12 cellular contexts compared by ENCODE assay signal in genomic region chr2:238138331-238139102, GRCh38. TPM values are rescaled to one million over a fixed set of nuclear protein-coding genes. Genes with fewer than 3 reads are reported as not detected.
DNase-seq lines count a peak whose midpoint lies in the region; ATAC-seq and TF ChIP-seq lines count a peak whose summit lies in the region.
"Had no signal": no experiment of that assay in that cellular context is flagged by ENCODE, and none has a peak within 500 bp of the region (broad histone marks: within the 10 kb centered on the region; RNA-seq: fewer than 3 reads in every experiment).

KLHL30 (plus strand) TSS chr2:238138668; CDS start chr2:238140755, 2,087 bp downstream.

- H3K9me3 ChIP-seq in esophagus muscularis mucosa (no peaks in the 10 kb centered on the region), upper lobe of right lung (no peaks in the 10 kb centered on the region)
- H3K9me3 ChIP-seq: Peyer's patch, suprapubic skin had no signal

- TF ChIP-seq CTCF in esophagus muscularis mucosa (IDR thresholded peaks at IDR 0.05), result no peak
- no peak for TF ChIP-seq CTCF in upper lobe of right lung (IDR thresholded peaks at IDR 0.05)
- TF ChIP-seq CTCF in natural killer cell (IDR thresholded peaks at IDR 0.05), result no peak

- intact Hi-C loops in esophagus muscularis mucosa (cut with DNase I) (no loop called here), upper lobe of right lung (cut with DNase I) (no loop called here), natural killer cell (cut with micrococcal nuclease) (no loop called here)

- H3K36me3 ChIP-seq in esophagus muscularis mucosa (peaks cover 0 to 10% (median 3%) of the 10 kb centered on the region in 4 donors), upper lobe of right lung (no peaks in the 10 kb centered on the region)
- H3K36me3 ChIP-seq: Peyer's patch, suprapubic skin had no signal

- H3K4me1 ChIP-seq in esophagus muscularis mucosa (peaks cover 25 to 49% (median 34%) of the 10 kb centered on the region in 4 donors), upper lobe of right lung (peaks cover 5% of the 10 kb centered on the region)

- no peaks in the 10 kb centered on the region for H3K9me3 Mint-ChIP-seq in memory B cell
- no peaks in the 10 kb centered on the region for H3K9me3 Mint-ChIP-seq in natural killer cell

- 61% methylated on average over 9 of the region's 20 CpGs for WGBS in esophagus muscularis mucosa

- peaks cover 21% of the 10 kb centered on the region for H3K4me1 Mint-ChIP-seq in memory B cell
- H3K4me1 Mint-ChIP-seq in natural killer cell, result peaks cover 8 to 9% of the 10 kb centered on the region in 2 donors

- TF ChIP-seq POLR2A in esophagus muscularis mucosa (IDR thresholded peaks at IDR 0.05; ENCODE audit: low read depth), result peak; percentile 62

- ATAC-seq in memory B cell (ENCODE audit: low read depth) (no peak), upper lobe of right lung (no peak), GM19395 (IDR thresholded peaks at IDR 0.05; ENCODE audit: unreplicated experiment) (no peak), natural killer cell (no peak)

- H3K4me3 Mint-ChIP-seq in memory B cell (peak within 1 kb of the TSS; percentile 58), natural killer cell (no peak within 1 kb of the TSS)

- no peaks in the 10 kb centered on the region for H3K27me3 ChIP-seq in esophagus muscularis mucosa
- H3K27me3 ChIP-seq in upper lobe of right lung, result no peaks in the 10 kb centered on the region
- H3K27me3 ChIP-seq: Peyer's patch had no signal

- no peak for TF ChIP-seq EP300 in esophagus muscularis mucosa (IDR thresholded peaks at IDR 0.05)

- H3K36me3 Mint-ChIP-seq in memory B cell (no peaks in the 10 kb centered on the region), natural killer cell (no peaks in the 10 kb centered on the region)

- DNase-seq in NOMO-1 treated with DMSO at 0.1 percent for 48 hours (lab: John Stamatoyannopoulos, UW; ENCODE audit: unreplicated experiment), result peak; percentile 7
- DNase-seq in esophagus muscularis mucosa (ENCODE audit: extremely low spot score), result no peak
- DNase-seq in memory B cell (ENCODE audit: low spot score in 2 of 2), result no peak
- no peak for DNase-seq in upper lobe of right lung
- DNase-seq in NCI-H748 treated with DMSO at 0.1 percent for 48 hours (lab: John Stamatoyannopoulos, UW), result no peak
- no peak for DNase-seq in natural killer cell
- DNase-seq: activated naive CD4-positive, alpha-beta T cell had no signal

- peak within 1 kb of the TSS; percentile 34 to 47 (median 40) for H3K4me3 ChIP-seq in esophagus muscularis mucosa
- peak within 1 kb of the TSS; percentile 23 for H3K4me3 ChIP-seq in upper lobe of right lung
- H3K4me3 ChIP-seq: suprapubic skin had no signal

- peak within 1 kb of the TSS in 1 of 4 donors; percentile 36 for H3K27ac ChIP-seq in esophagus muscularis mucosa (replicated peaks in 1 of 4)
- H3K27ac ChIP-seq in upper lobe of right lung, result no peak within 1 kb of the TSS
- H3K27ac ChIP-seq: epithelial cell of prostate, suprapubic skin had no signal

- H3K27ac Mint-ChIP-seq in memory B cell (peak within 1 kb of the TSS; percentile 45), natural killer cell (no peak within 1 kb of the TSS)

- H3K27me3 Mint-ChIP-seq in memory B cell, result no peaks in the 10 kb centered on the region
- no peaks in the 10 kb centered on the region for H3K27me3 Mint-ChIP-seq in natural killer cell (ENCODE audit: low read depth in 2 of 2)

RNA-seq across cellular contexts. Expression of gene KLHL30, which starts in this region (rescaled TPM):
- total RNA-seq in esophagus muscularis mucosa (1 to 10 TPM; 1.2 to 8.0 (median 4.4) TPM), upper lobe of right lung (0.90 TPM), natural killer cell (not detected)
- total RNA-seq: mononuclear cell had no signal
